Comparison of ENCODE assay signal across 11 cellular contexts in genomic region chr14:100540141-100540925, GRCh38. TPM values are rescaled to one million over a fixed set of nuclear protein-coding genes. Genes with fewer than 3 reads are reported as not detected.
A peak's percentile ranks its signal among the peaks of the same experiment; 100 is the strongest.
DNase-seq lines count a peak whose midpoint lies in the region; FAIRE-seq and TF ChIP-seq lines count a peak whose summit lies in the region.
"Had no signal": no experiment of that assay in that cellular context is flagged by ENCODE, and none has a peak within 500 bp of the region (broad histone marks: within the 10 kb centered on the region; RNA-seq: fewer than 3 reads in every experiment).

No MANE protein-coding gene starts in this region.

- H3K27me3 ChIP-seq in keratinocyte (ENCODE audit: control insufficient read depth, extremely low read depth, insufficient read depth, low read length), result no peaks in the 10 kb centered on the region
- no peaks in the 10 kb centered on the region for H3K27me3 ChIP-seq in breast epithelium

- intact Hi-C loops in breast epithelium (cut with DNase I; ENCODE audit: low total_unique reads), result no loop called here

- H3K27ac ChIP-seq in keratinocyte (ENCODE audit: control insufficient read depth, insufficient read depth, low read length) (no peak overlapping the region), breast epithelium (peak overlapping the region in 1 of 2 donors; percentile 2)

- peak; percentile 11; the same call in 1 of the 2 replicates for TF ChIP-seq CTCF in WI38 (IDR thresholded peaks at IDR 0.05; ENCODE audit: low read depth, low read length)
- TF ChIP-seq CTCF in keratinocyte (optimal IDR thresholded peaks at IDR 0.05 in 1 of 3, IDR thresholded peaks at IDR 0.05 in 1 of 3, conservative IDR thresholded peaks at IDR 0.05 in 1 of 3; ENCODE audit: extremely low read depth in 1 of 3, insufficient read depth in 2 of 3, low read length in 3 of 3), result peak in 2 of 3 experiments; percentile 19 to 48
- TF ChIP-seq CTCF in breast epithelium (IDR thresholded peaks at IDR 0.05), result no peak

- H3K9me3 ChIP-seq in keratinocyte (ENCODE audit: control insufficient read depth, low read depth, low read length), result no peaks in the 10 kb centered on the region
- no peaks in the 10 kb centered on the region for H3K9me3 ChIP-seq in breast epithelium

- no peaks in the 10 kb centered on the region for H4K20me1 ChIP-seq in keratinocyte (ENCODE audit: control insufficient read depth, extremely low read depth, insufficient read depth, low read length)

- H3K79me2 ChIP-seq in keratinocyte (ENCODE audit: control insufficient read depth, insufficient read depth, low read length), result no peaks in the 10 kb centered on the region

- H3K4me1 ChIP-seq in keratinocyte (ENCODE audit: control insufficient read depth, extremely low read depth, insufficient read depth, low read length) (no peaks in the 10 kb centered on the region), breast epithelium (no peaks in the 10 kb centered on the region)

- H3K4me3 ChIP-seq in WI38 (ENCODE audit: low read depth, low read length) (no peak overlapping the region), keratinocyte (ENCODE audit: control insufficient read depth in 2 of 3, extremely low read depth in 1 of 3, insufficient read depth in 2 of 3, low read depth in 1 of 3, low read length in 3 of 3) (no peak overlapping the region), breast epithelium (no peak overlapping the region)

- no peak overlapping the region for H2AFZ ChIP-seq in keratinocyte (ENCODE audit: control insufficient read depth, low read length)

- no peaks in the 10 kb centered on the region for H3K36me3 ChIP-seq in keratinocyte (ENCODE audit: control insufficient read depth in 2 of 2, extremely low read depth in 1 of 2, insufficient read depth in 2 of 2, low read length in 2 of 2)
- H3K36me3 ChIP-seq in breast epithelium, result no peaks in the 10 kb centered on the region

- no peak overlapping the region for H3K9ac ChIP-seq in keratinocyte (ENCODE audit: control insufficient read depth, extremely low read depth, insufficient read depth, low read length)

- no peak overlapping the region for H3K4me2 ChIP-seq in keratinocyte (ENCODE audit: control insufficient read depth, extremely low read depth, insufficient read depth, low read depth, low read length)

- DNase-seq in stimulated activated CD4-positive, alpha-beta T cell treated with anti-CD3 and anti-CD28 coated beads, Interleukin-15, amount 100 ng/mL, for 24 hours, result peak; percentile 17
- no peak for DNase-seq in stimulated activated CD4-positive, alpha-beta T cell treated with anti-CD3 and anti-CD28 coated beads, Interleukin-4, amount 100 ng/mL, for 4 hours
- no peak for DNase-seq in keratinocyte (ENCODE audit: low read depth, low spot score)
- no peak for DNase-seq in mucosa of gallbladder (ENCODE audit: low spot score)
- DNase-seq in COR-L47 (lab: John Stamatoyannopoulos, UW), result no peak
- no peak for DNase-seq in NCI-H748 (lab: John Stamatoyannopoulos, UW; ENCODE audit: unreplicated experiment)
- DNase-seq in breast epithelium (ENCODE audit: low spot score in 2 of 2), result no peak
- DNase-seq: activated T-cell treated with anti-CD3 and anti-CD28 coated beads, Interleukin-2, amount 50 U/mL, for 72 hours; effector memory CD4-positive, alpha-beta T cell; NCI-H1694 had no signal

- no peak for TF ChIP-seq POLR2A in breast epithelium (IDR thresholded peaks at IDR 0.05)

- H3K9me1 ChIP-seq in keratinocyte (ENCODE audit: control insufficient read depth, extremely low read depth, insufficient read depth, low read length), result peaks cover 2% of the 10 kb centered on the region

- dilution Hi-C loops in keratinocyte (cut with MboI; ENCODE audit: extremely low pct_ligation_motif_present, low sequenced_read_pairs), result no loop called here

- no peak for FAIRE-seq in keratinocyte (lab: Jason Lieb, UNC)

RNA-seq across cellular contexts. Expression of gene BEGAIN, which starts 46.9 kb away (rescaled TPM):
- 0.25 to 0.41 TPM (median 0.28 TPM) in 3 replicates for polyA plus RNA-seq in keratinocyte
- not detected for polyA plus RNA-seq in keratinocyte (2011; ENCODE audit: low read depth)
- 0.19 and 0.95 TPM in 2 replicates for polyA plus RNA-seq in keratinocyte (2011; cell fraction: cytosol; rRNA removed)
- polyA plus RNA-seq in keratinocyte (2011; cell fraction: nucleus; rRNA removed), result 1.0 and 1.1 TPM in 2 replicates
- 0.22 and 0.31 TPM in 2 replicates for polyA plus RNA-seq in keratinocyte (2012; ENCODE audit: low replicate concordance)
- polyA minus RNA-seq in keratinocyte, result 0.03 to 1.6 TPM (median 0.06 TPM) in 3 replicates
- not detected for polyA minus RNA-seq in keratinocyte (2011; cell fraction: cytosol; rRNA and poly(A)+ RNA removed)
- polyA minus RNA-seq in keratinocyte (2011; cell fraction: nucleus; rRNA and poly(A)+ RNA removed), result 0.31 and 0.42 TPM in 2 replicates
- 4.5 TPM for total RNA-seq in mucosa of gallbladder
- 1 to 10 TPM in 2 of 3 donors, under 1 TPM in 1; 0.64 to 4.1 (median 2.0) TPM for total RNA-seq in breast epithelium

Comparison
In these comparisons a context has a peak if more than half of its experiments do, and no peak if none do; other contexts are left out.
1. CTCF ChIP-seq: peak in WI38 (single experiment) and keratinocyte (2 of 3); none in breast epithelium (0 of 3).